Comparison of ENCODE assay signal across 27 cellular contexts in the genomic region with DNA sequence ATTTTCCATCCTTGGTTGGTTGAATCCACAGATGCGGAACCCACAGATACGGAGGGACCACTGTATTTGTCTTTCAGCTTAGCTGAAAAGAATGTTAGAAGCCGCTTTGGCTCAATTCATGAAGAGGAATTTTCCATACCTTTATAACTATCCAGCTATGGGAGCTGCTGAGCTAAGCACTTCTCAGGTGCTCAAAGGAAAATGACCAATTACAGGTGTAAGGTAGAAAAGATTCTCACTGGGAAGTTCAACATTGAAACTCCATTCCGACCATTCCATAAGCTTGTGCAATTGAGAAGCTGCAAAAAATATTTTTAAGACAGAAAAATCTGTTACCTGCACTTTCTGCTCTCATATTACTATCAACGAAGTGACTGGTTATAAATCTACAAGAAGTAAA. TPM values are rescaled to one million over a fixed set of nuclear protein-coding genes. Genes with fewer than 3 reads are reported as not detected.
DNase-seq lines count a peak whose midpoint lies in the region; ATAC-seq, FAIRE-seq and TF ChIP-seq lines count a peak whose summit lies in the region.
"Had no signal": no experiment of that assay in that cellular context is flagged by ENCODE, and none has a peak within 500 bp of the region (broad histone marks: within the 10 kb centered on the region; RNA-seq: fewer than 3 reads in every experiment).

No MANE protein-coding gene starts in this region.

- H3K56ac ChIP-seq in H9 (ENCODE audit: insufficient read length, low read depth, low read length), result no peak overlapping the region

- H3K4me2 ChIP-seq in A549 (peak overlapping the region; percentile 69; the same call in 1 of the 3 replicates), H9 (ENCODE audit: insufficient read depth, insufficient read length, low read length) (peak overlapping the region; percentile 79), K562 (ENCODE audit: insufficient read depth, low read length) (no peak overlapping the region)
- H3K4me2 ChIP-seq: PC-9 had no signal

- TF ChIP-seq POLR2A in A549 (IDR thresholded peaks at IDR 0.05; ENCODE audit: low read length) (no peak), K562 (conservative IDR thresholded peaks at IDR 0.05) (no peak), ovary (IDR thresholded peaks at IDR 0.05) (no peak)

- peaks cover 0 to 3% of the 10 kb centered on the region in 2 experiments; a peak in 1 of 5 replicates for H3K9me3 Mint-ChIP-seq in H9
- H3K9me3 Mint-ChIP-seq: CD4-positive, alpha-beta memory T cell; IgD-negative memory B cell had no signal

- H3K23ac ChIP-seq in H9 (ENCODE audit: insufficient read length, low read depth, low read length), result no peak overlapping the region

- H3K27ac ChIP-seq in A549 (no peak overlapping the region), H9 (ENCODE audit: insufficient read length, low read depth, low read length) (no peak overlapping the region), K562 (ENCODE audit: extremely low read depth, low read depth, low read length) (no peak overlapping the region), iPS-18a (ENCODE audit: low read length) (no peak overlapping the region), ovary (no peak overlapping the region)
- H3K27ac ChIP-seq: PC-9, SJCRH30 had no signal

- no peak overlapping the region for H4K91ac ChIP-seq in H9 (ENCODE audit: insufficient read length, low read depth, low read length)

- no peak overlapping the region for H2AK5ac ChIP-seq in H9 (ENCODE audit: insufficient read length, low read length)

- H2BK20ac ChIP-seq in H9 (ENCODE audit: low read depth, low read length, poor library complexity, severe bottlenecking), result no peak overlapping the region

- H3K4me3 ChIP-seq in A549 (no peak overlapping the region), K562 (no peak overlapping the region), iPS-18a (ENCODE audit: low read length) (peak overlapping the region; percentile 53), HAP-1 (no peak overlapping the region), ovary (no peak overlapping the region)
- H3K4me3 ChIP-seq: PC-9, SJCRH30 had no signal

- H3K36me3 Mint-ChIP-seq in H9 (ENCODE audit: insufficient read depth in 1 of 3, low read depth in 3 of 3), result no peaks in the 10 kb centered on the region; a peak in 1 of 7 replicates
- H3K36me3 Mint-ChIP-seq: CD4-positive, alpha-beta memory T cell had no signal

- H3K9me3 ChIP-seq in A549 (peaks cover 6% of the 10 kb centered on the region; the same call in 2 of the 3 replicates), H9 (ENCODE audit: control insufficient read depth, low read depth, low read length) (no peaks in the 10 kb centered on the region), K562 (replicated peaks; ENCODE audit: control insufficient read depth, insufficient read depth, low read depth, low read length) (0 out of 2 replicates have a peak, but pooled peaks cover 1% of the 10 kb centered on the region), iPS-18a (ENCODE audit: control insufficient read depth, low read depth, low read length) (no peaks in the 10 kb centered on the region), HAP-1 (no peaks in the 10 kb centered on the region), ovary (no peaks in the 10 kb centered on the region)
- H3K9me3 ChIP-seq: SJCRH30 had no signal

- no peaks in the 10 kb centered on the region for H3K4me1 ChIP-seq in A549
- H3K4me1 ChIP-seq in H9 (ENCODE audit: insufficient read depth, low read length), result peaks cover 9% of the 10 kb centered on the region; the same call in 1 of the 2 replicates
- peaks cover 20 to 22% of the 10 kb centered on the region in 2 experiments; a peak in 4 of 5 replicates for H3K4me1 ChIP-seq in K562 (replicated peaks in 1 of 2; ENCODE audit: control insufficient read depth in 2 of 2, insufficient read depth in 2 of 2, low read length in 2 of 2)
- H3K4me1 ChIP-seq in iPS-18a (ENCODE audit: control insufficient read depth, low read depth, low read length), result peaks cover 23% of the 10 kb centered on the region
- no peaks in the 10 kb centered on the region for H3K4me1 ChIP-seq in HAP-1
- peaks cover 3% of the 10 kb centered on the region for H3K4me1 ChIP-seq in ovary (ENCODE audit: insufficient read depth)
- H3K4me1 ChIP-seq: SJCRH30 had no signal

- FAIRE-seq in A549 (lab: Jason Lieb, UNC) (no peak), K562 (lab: Jason Lieb, UNC) (no peak)
- FAIRE-seq: A204.1, G401.6 had no signal

- in situ Hi-C loops in K562 (cut with MboI) (no loop called here), HAP-1 (cut with MboI; ENCODE audit: low sequenced_read_pairs) (no loop called here)

- no peak overlapping the region for H2BK15ac ChIP-seq in H9 (ENCODE audit: low read depth, low read length)

- H3K9ac ChIP-seq in H9 (ENCODE audit: extremely low read depth, insufficient read length, low read length) (no peak overlapping the region), K562 (ENCODE audit: insufficient read depth in 1 of 2, low read depth in 2 of 2, low read length in 2 of 2) (no peak overlapping the region), iPS-18a (ENCODE audit: low read length) (no peak overlapping the region)

- H3K14ac ChIP-seq in H9 (ENCODE audit: insufficient read depth, low read length), result no peak overlapping the region

- no peak for TF ChIP-seq CTCF in A549 (IDR thresholded peaks at IDR 0.05)
- TF ChIP-seq CTCF in H9 (conservative IDR thresholded peaks at IDR 0.05), result no peak
- no peak for TF ChIP-seq CTCF in K562 (IDR thresholded peaks at IDR 0.05 in 2 of 3, conservative IDR thresholded peaks at IDR 0.05 in 1 of 3; ENCODE audit: insufficient read depth in 2 of 3, low read depth in 1 of 3, low read length in 3 of 3)
- no peak for TF ChIP-seq CTCF in ovary (IDR thresholded peaks at IDR 0.05)

- POLR2A ChIA-PET in A549 (lab: Yijun Ruan, JAX) (no interaction called here), K562 (lab: Yijun Ruan, JAX) (no interaction called here), HEK293T (lab: Yijun Ruan, JAX) (interaction anchor here (1.1 kb wide), 1 partner anchor 22 kb away, joined by 3 read pairs; a partner anchor contains a TSS)

- H3K27me3 Mint-ChIP-seq in H9 (ENCODE audit: low read depth), result peaks cover 25% of the 10 kb centered on the region

- H3T11ph ChIP-seq in H9 (ENCODE audit: low read length), result no peak overlapping the region

- intact Hi-C loops in K562 (cut with micrococcal nuclease) (no loop called here), ovary (cut with DNase I) (no loop called here)

- CTCF ChIA-PET in A549 (lab: Yijun Ruan, JAX) (no interaction called here), K562 (lab: Yijun Ruan, JAX; ENCODE audit: low intra/inter-chr PET ratio) (no interaction called here), HEK293T (lab: Yijun Ruan, JAX) (no interaction called here)

- no peak overlapping the region for H4K5ac ChIP-seq in H9 (ENCODE audit: insufficient read length, low read depth, low read length)

- TF ChIP-seq EP300 in A549 (IDR thresholded peaks at IDR 0.05), result no peak
- no peak for TF ChIP-seq EP300 in K562 (IDR thresholded peaks at IDR 0.05; ENCODE audit: low read length)
- no peak for TF ChIP-seq EP300 in ovary (IDR thresholded peaks at IDR 0.05)

- no peaks in the 10 kb centered on the region for H3K9me1 ChIP-seq in K562 (ENCODE audit: control insufficient read depth, insufficient read depth, low read length)

- H3K79me1 ChIP-seq in H9 (ENCODE audit: insufficient read depth, low read depth, low read length, poor library complexity, severe bottlenecking), result no peaks in the 10 kb centered on the region

- no peak overlapping the region for H3K18ac ChIP-seq in H9 (ENCODE audit: insufficient read length, low read depth, low read length)

- H3K36me3 ChIP-seq in K562 (ENCODE audit: control insufficient read depth, insufficient read depth, low read length), result no peaks in the 10 kb centered on the region
- no peaks in the 10 kb centered on the region for H3K36me3 ChIP-seq in iPS-18a (ENCODE audit: control insufficient read depth, low read depth, low read length)
- no peaks in the 10 kb centered on the region for H3K36me3 ChIP-seq in HAP-1 (replicated peaks)
- no peaks in the 10 kb centered on the region for H3K36me3 ChIP-seq in ovary
- H3K36me3 ChIP-seq: SJCRH30 had no signal

- H3K79me2 ChIP-seq in H9 (ENCODE audit: insufficient read depth, low read length) (no peaks in the 10 kb centered on the region), K562 (ENCODE audit: control insufficient read depth, insufficient read depth, low read length) (no peaks in the 10 kb centered on the region)

- peak overlapping the region; percentile 64 to 83; a peak in 3 of 5 replicates for H3K4me3 Mint-ChIP-seq in H9

- peaks cover 18 to 24% of the 10 kb centered on the region in 2 experiments for H3K4me1 Mint-ChIP-seq in H9

- ATAC-seq in A549, result no peak
- no peak for ATAC-seq in K562
- ATAC-seq in GM18870 (IDR thresholded peaks at IDR 0.05; ENCODE audit: unreplicated experiment), result no peak
- ATAC-seq: Right ventricle myocardium inferior had no signal

- H2AFZ ChIP-seq in H9 (ENCODE audit: low read length) (no peak overlapping the region), K562 (ENCODE audit: low read depth, low read length) (no peak overlapping the region)
- H2AFZ ChIP-seq: PC-9 had no signal

- H3K27ac Mint-ChIP-seq in H9, result no peak overlapping the region
- H3K27ac Mint-ChIP-seq: CD4-positive, alpha-beta memory T cell; IgD-negative memory B cell had no signal

- no peak overlapping the region for H3K4ac ChIP-seq in H9 (ENCODE audit: low read depth, low read length)

- 45% methylated on average over 5 of the region's 5 CpGs for WGBS in A549 (ENCODE audit: missing lambda C conversion rate)
- no CpG with 5 or more reads among the region's 5 CpGs for WGBS in H9 (ENCODE audit: extremely low coverage, insufficient read length, low lambda C conversion rate)
- WGBS in K562 (ENCODE audit: insufficient coverage, low coverage, missing lambda C conversion rate), result 86% methylated on average over 5 of the region's 5 CpGs
- 60 to 78% (median 71%) methylated on average over 5 of the region's 5 CpGs for WGBS in ovary, 3 donors

- peaks cover 18% of the 10 kb centered on the region for H3K23me2 ChIP-seq in H9 (ENCODE audit: insufficient read length, low read depth, low read length, poor library complexity, severe bottlenecking)

- H3K27me3 ChIP-seq in H9 (ENCODE audit: insufficient read depth, low read length) (peaks cover 10% of the 10 kb centered on the region; the same call in 1 of the 2 replicates), K562 (ENCODE audit: control insufficient read depth in 2 of 2, insufficient read depth in 2 of 2, low read length in 2 of 2) (no peaks in the 10 kb centered on the region), iPS-18a (ENCODE audit: control insufficient read depth, insufficient read depth, low read length) (peaks cover 39% of the 10 kb centered on the region), HAP-1 (ENCODE audit: low read depth) (no peaks in the 10 kb centered on the region; the same call in 1 of the 2 replicates), ovary (no peaks in the 10 kb centered on the region)
- H3K27me3 ChIP-seq: SJCRH30 had no signal

- H4K8ac ChIP-seq in H9 (replicated peaks; ENCODE audit: insufficient read length, low read depth, low read length), result no peak overlapping the region

- no peak overlapping the region for H2BK5ac ChIP-seq in H9 (ENCODE audit: insufficient read length, low read length)

- BruUV-seq in K562 (replicated peaks; lab: Mats Ljungman, UMichigan), result no TSS peak

- TF ChIP-seq RAD21 in A549 (conservative IDR thresholded peaks at IDR 0.05 in 1 of 2, IDR thresholded peaks at IDR 0.05 in 1 of 2) (no peak), K562 (CRISPR knock-in tag; conservative IDR thresholded peaks at IDR 0.05 in 1 of 2, IDR thresholded peaks at IDR 0.05 in 1 of 2) (no peak)

- H4K20me1 ChIP-seq in H9 (ENCODE audit: control insufficient read depth, insufficient read depth, insufficient read length), result no peaks in the 10 kb centered on the region
- no peaks in the 10 kb centered on the region for H4K20me1 ChIP-seq in K562 (replicated peaks; ENCODE audit: control insufficient read depth, insufficient read depth, low read length)

- DNase-seq in A549 (ENCODE audit: low read depth in 1 of 2, low spot score in 1 of 2), result no peak
- no peak for DNase-seq in H9
- DNase-seq in K562 (ENCODE audit: extremely low read depth in 1 of 4, low spot score in 3 of 4), result no peak
- no peak for DNase-seq in HEK293T (ENCODE audit: extremely low spot score)
- DNase-seq in HAP-1 (ENCODE audit: low spot score in 2 of 2), result no peak
- DNase-seq in ovary, result no peak
- DNase-seq: AML-193; C1 segment of cervical spinal cord; CD4-positive, alpha-beta memory T cell; COR-L47; NCI-H1048; NCI-H1694 treated with DMSO at 0.1 percent for 48 hours; NCI-H2081; NCI-H2171; NCI-H510A treated with DMSO at 0.1 percent for 48 hours; NCI-H774; PC-9; SJCRH30 had no signal

- H2BK120ac ChIP-seq in H9 (ENCODE audit: low read depth, low read length, poor library complexity, severe bottlenecking), result no peak overlapping the region

- H2BK12ac ChIP-seq in H9 (ENCODE audit: insufficient read length, low read depth, low read length), result no peak overlapping the region

RNA-seq across cellular contexts. Expression of a gene that starts 2.7 kb away (rescaled TPM):
- not detected in 2 replicates for polyA plus RNA-seq in A549 (2011; rRNA removed)
- polyA plus RNA-seq in A549 (2012; cell fraction: cytosol; rRNA removed), result not detected in 2 replicates
- polyA plus RNA-seq in A549 (2012; cell fraction: nucleus; rRNA removed), result not detected in 2 replicates
- not detected in 3 replicates for polyA plus RNA-seq in A549 (2017; fragmentation: RNase III; extraction: RNeasy Plus Mini Kit Qiagen cat#74134 plus additional on column Dnase treatment)
- not detected in 2 replicates for polyA minus RNA-seq in A549 (2011; rRNA and poly(A)+ RNA removed)
- total RNA-seq in H9 (2021), result 1.6 TPM in 1 of 2 replicates, not detected in the other
- 1.1 TPM in 1 of 2 replicates, not detected in the other for total RNA-seq in K562 (2011; cell fraction: chromatin; rRNA removed; ENCODE audit: low replicate concordance)
- 3.0 and 3.4 TPM in 2 replicates for total RNA-seq in K562 (2011; cell fraction: nucleolus; rRNA removed)
- total RNA-seq in K562 (2011; cell fraction: nucleoplasm; rRNA removed), result 5.1 TPM in 1 of 2 replicates, not detected in the other
- total RNA-seq in K562 (2014; rRNA removed), result 23.3 and 25.8 TPM in 2 replicates
- 18.1 and 21.6 TPM in 2 replicates for total RNA-seq in K562 (2014; rRNA removed; fragmentation: Illumina TruSeq; extraction: Trizol)
- total RNA-seq in K562 (2015; rRNA removed; fragmentation: Illumina TruSeq; extraction: Trizol), result 12.0 and 13.0 TPM in 2 replicates
- total RNA-seq in K562 (2021), result 21.3 TPM in 2 replicates
- 6.1 and 6.6 TPM in 2 replicates for polyA plus RNA-seq in K562 (2011; rRNA removed)
- polyA plus RNA-seq in K562 (2011; cell fraction: cytosol; rRNA removed), result 5.8 and 8.3 TPM in 2 replicates
- 0.88 and 2.4 TPM in 2 replicates for polyA plus RNA-seq in K562 (2011; cell fraction: nucleus; rRNA removed)
- polyA plus RNA-seq in K562 (2012), result 20.2 and 30.0 TPM in 2 replicates
- 23.3 and 45.7 TPM in 2 replicates for polyA plus RNA-seq in K562 (2014; fragmentation: Illumina TruSeq; extraction: Trizol)
- 10 to 100 TPM; 82.9 to 99.1 TPM for polyA plus RNA-seq in K562 (2014; fragmentation: Nextera tagmentation; extraction: Ambion mirVana)
- polyA plus RNA-seq in K562 (2014; rRNA removed), result 29.6 and 30.7 TPM in 2 replicates
- 2.7 TPM in 1 of 2 replicates, not detected in the other for polyA minus RNA-seq in K562 (2011; rRNA and poly(A)+ RNA removed)
- polyA minus RNA-seq in K562 (2011; cell fraction: cytosol; rRNA and poly(A)+ RNA removed), result not detected in 2 replicates
- not detected in 2 replicates for polyA minus RNA-seq in K562 (2011; cell fraction: nucleus; rRNA and poly(A)+ RNA removed)
- not detected for total RNA-seq in ovary
- not detected for polyA plus RNA-seq in ovary
- total RNA-seq: CD4-positive, alpha-beta memory T cell; H4; HT1080; PC-9; Right ventricle myocardium inferior; RPMI7951; SJCRH30 had no signal
- polyA plus RNA-seq: CD4-positive, alpha-beta memory T cell; IgD-negative memory B cell had no signal

RNA-seq across cellular contexts. Expression of a gene that starts 22.2 kb away (rescaled TPM):
- polyA plus RNA-seq in A549 (2011; rRNA removed) (27.8 and 42.4 TPM in 2 replicates), A549 (2017; fragmentation: RNase III; extraction: RNeasy Plus Mini Kit Qiagen cat#74134 plus additional on column Dnase treatment) (30.7 to 37.7 TPM (median 35.3 TPM) in 3 replicates), K562 (2011; rRNA removed) (46.7 and 74.1 TPM in 2 replicates), K562 (2014; fragmentation: Illumina TruSeq; extraction: Trizol) (43.2 and 54.4 TPM in 2 replicates), K562 (2014; fragmentation: Nextera tagmentation; extraction: Ambion mirVana) (under 1 TPM; 0.80 to 0.89 TPM), K562 (2014; rRNA removed) (52.8 and 54.4 TPM in 2 replicates), ovary (10 to 100 TPM; 39.8 to 91.9 TPM)
- 23.5 and 30.9 TPM in 2 replicates for polyA plus RNA-seq in A549 (2012; cell fraction: cytosol; rRNA removed)
- polyA plus RNA-seq in A549 (2012; cell fraction: nucleus; rRNA removed), result 171 and 181 TPM in 2 replicates
- 52.8 and 57.5 TPM in 2 replicates for polyA minus RNA-seq in A549 (2011; rRNA and poly(A)+ RNA removed)
- total RNA-seq in H9 (2021) (33.4 and 33.6 TPM in 2 replicates), K562 (2014; rRNA removed) (27.6 and 35.1 TPM in 2 replicates), K562 (2014; rRNA removed; fragmentation: Illumina TruSeq; extraction: Trizol) (15.8 and 17.8 TPM in 2 replicates), K562 (2015; rRNA removed; fragmentation: Illumina TruSeq; extraction: Trizol) (22.9 and 23.4 TPM in 2 replicates), K562 (2021) (44.1 and 49.8 TPM in 2 replicates), ovary (10 to 100 TPM; 59.0 to 98.4 (median 91.2) TPM)
- 95.6 and 204 TPM in 2 replicates for total RNA-seq in K562 (2011; cell fraction: chromatin; rRNA removed; ENCODE audit: low replicate concordance)
- total RNA-seq in K562 (2011; cell fraction: nucleolus; rRNA removed), result 127 and 145 TPM in 2 replicates
- total RNA-seq in K562 (2011; cell fraction: nucleoplasm; rRNA removed), result 113 and 120 TPM in 2 replicates
- polyA plus RNA-seq in K562 (2011; cell fraction: cytosol; rRNA removed), result 66.4 and 70.6 TPM in 2 replicates
- polyA plus RNA-seq in K562 (2011; cell fraction: nucleus; rRNA removed), result 343 and 373 TPM in 2 replicates
- 40.1 and 104 TPM in 2 replicates for polyA plus RNA-seq in K562 (2012)
- 35.6 and 38.8 TPM in 2 replicates for polyA minus RNA-seq in K562 (2011; rRNA and poly(A)+ RNA removed)
- polyA minus RNA-seq in K562 (2011; cell fraction: cytosol; rRNA and poly(A)+ RNA removed), result 36.8 and 41.0 TPM in 2 replicates
- 50.6 and 81.8 TPM in 2 replicates for polyA minus RNA-seq in K562 (2011; cell fraction: nucleus; rRNA and poly(A)+ RNA removed)

RNA-seq across cellular contexts. Expression of a gene that starts 47.5 kb away (rescaled TPM):
- polyA plus RNA-seq in A549 (2011; rRNA removed), result 0.07 and 0.09 TPM in 2 replicates
- 0.11 and 0.12 TPM in 2 replicates for polyA plus RNA-seq in A549 (2012; cell fraction: cytosol; rRNA removed)
- 0.71 and 2.2 TPM in 2 replicates for polyA plus RNA-seq in A549 (2012; cell fraction: nucleus; rRNA removed)
- 0.20 to 0.46 TPM (median 0.41 TPM) in 3 replicates for polyA plus RNA-seq in A549 (2017; fragmentation: RNase III; extraction: RNeasy Plus Mini Kit Qiagen cat#74134 plus additional on column Dnase treatment)
- polyA minus RNA-seq in A549 (2011; rRNA and poly(A)+ RNA removed), result 0.12 TPM in 1 of 2 replicates, not detected in the other
- total RNA-seq in H9 (2021), result 0.52 and 1.3 TPM in 2 replicates
- not detected in 2 replicates for total RNA-seq in K562 (2011; cell fraction: chromatin; rRNA removed; ENCODE audit: low replicate concordance)
- total RNA-seq in K562 (2011; cell fraction: nucleolus; rRNA removed), result not detected in 2 replicates
- not detected in 2 replicates for total RNA-seq in K562 (2011; cell fraction: nucleoplasm; rRNA removed)
- not detected in 2 replicates for total RNA-seq in K562 (2014; rRNA removed)
- not detected in 2 replicates for total RNA-seq in K562 (2014; rRNA removed; fragmentation: Illumina TruSeq; extraction: Trizol)
- not detected in 2 replicates for total RNA-seq in K562 (2015; rRNA removed; fragmentation: Illumina TruSeq; extraction: Trizol)
- total RNA-seq in K562 (2021), result 0.07 TPM in 1 of 2 replicates, not detected in the other
- not detected in 2 replicates for polyA plus RNA-seq in K562 (2011; rRNA removed)
- 0.03 TPM in 1 of 2 replicates, not detected in the other for polyA plus RNA-seq in K562 (2011; cell fraction: cytosol; rRNA removed)
- polyA plus RNA-seq in K562 (2011; cell fraction: nucleus; rRNA removed), result not detected in 2 replicates
- polyA plus RNA-seq in K562 (2012), result 0.56 and 2.4 TPM in 2 replicates
- polyA plus RNA-seq in K562 (2014; fragmentation: Illumina TruSeq; extraction: Trizol), result not detected in 2 replicates
- 1 to 10 TPM; 2.2 to 2.7 TPM for polyA plus RNA-seq in K562 (2014; fragmentation: Nextera tagmentation; extraction: Ambion mirVana)
- polyA plus RNA-seq in K562 (2014; rRNA removed), result not detected in 2 replicates
- not detected in 2 replicates for polyA minus RNA-seq in K562 (2011; rRNA and poly(A)+ RNA removed)
- not detected in 2 replicates for polyA minus RNA-seq in K562 (2011; cell fraction: cytosol; rRNA and poly(A)+ RNA removed)
- not detected in 2 replicates for polyA minus RNA-seq in K562 (2011; cell fraction: nucleus; rRNA and poly(A)+ RNA removed)
- under 1 TPM; 0.13 to 0.81 (median 0.38) TPM for total RNA-seq in ovary
- polyA plus RNA-seq in ovary, result 1 to 10 TPM in 1 of 2 donors, not detected in 1; 1.7 TPM
- total RNA-seq: H4, HT1080, Right ventricle myocardium inferior, RPMI7951 had no signal

RNA-seq across cellular contexts. Expression of a gene that starts 58.5 kb away (rescaled TPM):
- polyA plus RNA-seq in A549 (2011; rRNA removed) (8.3 and 14.2 TPM in 2 replicates), A549 (2017; fragmentation: RNase III; extraction: RNeasy Plus Mini Kit Qiagen cat#74134 plus additional on column Dnase treatment) (68.7 to 81.0 TPM (median 75.1 TPM) in 3 replicates), K562 (2011; rRNA removed) (0.04 and 0.08 TPM in 2 replicates), K562 (2014; fragmentation: Illumina TruSeq; extraction: Trizol) (0.62 and 0.73 TPM in 2 replicates), K562 (2014; fragmentation: Nextera tagmentation; extraction: Ambion mirVana) (under 1 TPM; 0.06 TPM), K562 (2014; rRNA removed) (0.19 and 0.54 TPM in 2 replicates), ovary (10 to 100 TPM; 78.5 to 82.2 TPM)
- polyA plus RNA-seq in A549 (2012; cell fraction: cytosol; rRNA removed), result 21.4 and 32.6 TPM in 2 replicates
- 87.9 and 95.6 TPM in 2 replicates for polyA plus RNA-seq in A549 (2012; cell fraction: nucleus; rRNA removed)
- polyA minus RNA-seq in A549 (2011; rRNA and poly(A)+ RNA removed), result 20.4 and 24.0 TPM in 2 replicates
- total RNA-seq in H9 (2021) (15.4 and 15.5 TPM in 2 replicates), K562 (2014; rRNA removed) (0.53 and 0.91 TPM in 2 replicates), K562 (2014; rRNA removed; fragmentation: Illumina TruSeq; extraction: Trizol) (0.11 and 0.29 TPM in 2 replicates), K562 (2015; rRNA removed; fragmentation: Illumina TruSeq; extraction: Trizol) (0.25 and 0.26 TPM in 2 replicates), K562 (2021) (0.64 and 0.85 TPM in 2 replicates), ovary (100 to 1,000 TPM in 5 of 7 donors, 10 to 100 TPM in 2; 38.0 to 216 (median 156) TPM)
- 0.44 and 0.81 TPM in 2 replicates for total RNA-seq in K562 (2011; cell fraction: chromatin; rRNA removed; ENCODE audit: low replicate concordance)
- 1.2 and 1.4 TPM in 2 replicates for total RNA-seq in K562 (2011; cell fraction: nucleolus; rRNA removed)
- 0.73 and 0.92 TPM in 2 replicates for total RNA-seq in K562 (2011; cell fraction: nucleoplasm; rRNA removed)
- polyA plus RNA-seq in K562 (2011; cell fraction: cytosol; rRNA removed), result 0.25 and 0.67 TPM in 2 replicates
- 0.22 and 0.28 TPM in 2 replicates for polyA plus RNA-seq in K562 (2011; cell fraction: nucleus; rRNA removed)
- polyA plus RNA-seq in K562 (2012), result 0.72 and 1.9 TPM in 2 replicates
- polyA minus RNA-seq in K562 (2011; rRNA and poly(A)+ RNA removed), result not detected in 2 replicates
- 1.4 TPM in 1 of 2 replicates, not detected in the other for polyA minus RNA-seq in K562 (2011; cell fraction: cytosol; rRNA and poly(A)+ RNA removed)
- 0.22 TPM in 1 of 2 replicates, not detected in the other for polyA minus RNA-seq in K562 (2011; cell fraction: nucleus; rRNA and poly(A)+ RNA removed)
